Comparison of ENCODE assay signal across 11 cellular contexts in the genomic region with DNA sequence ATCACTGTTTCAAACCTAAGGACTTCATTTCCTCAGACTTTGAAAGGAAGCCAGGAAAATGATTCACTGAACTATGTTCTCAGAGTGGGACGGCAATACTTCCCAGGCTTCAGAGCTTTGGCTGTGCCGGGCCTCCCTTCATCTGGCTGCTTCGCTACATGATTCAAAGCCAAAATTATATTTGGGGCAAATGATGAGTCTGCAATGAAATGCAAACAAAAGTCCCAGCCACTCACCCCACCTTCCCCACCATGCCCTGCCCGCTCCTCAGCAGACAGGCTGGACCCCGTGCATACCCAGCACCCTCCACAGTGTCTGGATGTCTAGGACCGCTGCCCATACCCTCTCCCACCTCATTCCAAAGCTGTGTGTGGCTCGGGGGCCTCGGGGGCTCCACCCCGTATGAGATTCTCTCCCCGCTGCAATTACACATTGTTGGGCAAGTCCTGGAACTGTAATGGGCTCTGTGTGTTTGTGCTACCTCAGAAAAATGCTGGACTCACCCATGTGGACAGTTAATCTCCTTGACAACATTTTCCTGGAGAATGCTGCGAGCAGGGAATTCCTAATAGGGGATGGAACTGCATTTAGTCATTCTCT. TPM values are rescaled to one million over a fixed set of nuclear protein-coding genes. Genes with fewer than 3 reads are reported as not detected.
DNase-seq lines count a peak whose midpoint lies in the region; ATAC-seq and TF ChIP-seq lines count a peak whose summit lies in the region.
"Had no signal": no experiment of that assay in that cellular context is flagged by ENCODE, and none has a peak within 500 bp of the region (broad histone marks: within the 10 kb centered on the region; RNA-seq: fewer than 3 reads in every experiment).

No MANE protein-coding gene starts in this region.

- H3K36me3 ChIP-seq in mammary epithelial cell (ENCODE audit: insufficient read depth, low read length) (no peaks in the 10 kb centered on the region), neuronal stem cell (replicated peaks in 1 of 2; ENCODE audit: control insufficient read depth in 2 of 2, insufficient read depth in 2 of 2, low read length in 2 of 2) (no peaks in the 10 kb centered on the region), aorta (ENCODE audit: control insufficient read depth in 1 of 2, insufficient read depth in 2 of 2, low read length in 1 of 2) (no peaks in the 10 kb centered on the region)

- H3K79me1 ChIP-seq in neuronal stem cell (ENCODE audit: low read depth, low read length), result no peaks in the 10 kb centered on the region

- TF ChIP-seq CTCF in MCF 10A (IDR thresholded peaks at IDR 0.05; ENCODE audit: unreplicated experiment) (no peak), mammary epithelial cell (conservative IDR thresholded peaks at IDR 0.05 in 1 of 2, IDR thresholded peaks at IDR 0.05 in 1 of 2; ENCODE audit: extremely low read depth in 1 of 2, insufficient read depth in 1 of 2, low read depth in 1 of 2, low read length in 2 of 2) (no peak), fibroblast of pulmonary artery (IDR thresholded peaks at IDR 0.05; ENCODE audit: low read length, missing control alignments) (no peak)

- H3K4me1 ChIP-seq in mammary epithelial cell (ENCODE audit: insufficient read depth, low read length), result no peaks in the 10 kb centered on the region
- H3K4me1 ChIP-seq in neuronal stem cell (ENCODE audit: control insufficient read depth in 2 of 2, insufficient read depth in 1 of 2, low read depth in 1 of 2, low read length in 2 of 2), result peaks cover 0 to 3% of the 10 kb centered on the region in 2 donors
- H3K4me1 ChIP-seq in aorta (ENCODE audit: control insufficient read depth in 1 of 2, insufficient read depth in 2 of 2, low read length in 2 of 2), result peaks cover 9 to 11% of the 10 kb centered on the region in 2 donors

- in situ Hi-C loops in mammary epithelial cell (cut with MboI; ENCODE audit: low sequenced_read_pairs in 2 of 2), result no loop called here

- H3K4me3 ChIP-seq in mammary epithelial cell (replicated peaks in 1 of 3; ENCODE audit: insufficient read depth in 1 of 3, low read depth in 2 of 3, low read length in 3 of 3) (no peak overlapping the region), fibroblast of pulmonary artery (replicated peaks; ENCODE audit: low read depth, low read length) (peak overlapping the region; percentile 27), neuronal stem cell (ENCODE audit: low read length in 2 of 2) (peak overlapping the region in 1 of 2 donors; percentile 28), aorta (ENCODE audit: low read length in 2 of 2) (no peak overlapping the region)
- H3K4me3 ChIP-seq: GM12878 had no signal

- H3K9me3 ChIP-seq in mammary epithelial cell (replicated peaks; ENCODE audit: insufficient read depth, low read length) (peaks cover 33% of the 10 kb centered on the region), neuronal stem cell (replicated peaks in 1 of 2; ENCODE audit: control insufficient read depth in 2 of 2, insufficient read depth in 1 of 2, low read depth in 1 of 2, low read length in 2 of 2) (no peaks in the 10 kb centered on the region), aorta (ENCODE audit: control insufficient read depth, low read length) (no peaks in the 10 kb centered on the region)

- H3K27ac Mint-ChIP-seq in MCF 10A (ENCODE audit: low read depth, unreplicated experiment), result no peak overlapping the region

- CTCF ChIA-PET in MCF 10A (lab: Yijun Ruan, JAX), result no interaction called here
- CTCF ChIA-PET in mammary epithelial cell (lab: Charles Lee; ENCODE audit: low non-redundant PET), result no interaction called here

- H3K14ac ChIP-seq in neuronal stem cell (ENCODE audit: low read length), result no peak overlapping the region

- H3K27me3 ChIP-seq in mammary epithelial cell (ENCODE audit: insufficient read depth, low read length) (no peaks in the 10 kb centered on the region), neuronal stem cell (ENCODE audit: control insufficient read depth in 3 of 3, insufficient read depth in 3 of 3, low read depth in 1 of 3, low read length in 3 of 3) (no peaks in the 10 kb centered on the region), aorta (ENCODE audit: control insufficient read depth in 1 of 2, insufficient read depth in 2 of 2, low read length in 1 of 2) (no peaks in the 10 kb centered on the region)

- BruUV-seq in MCF 10A (replicated peaks; lab: Mats Ljungman, UMichigan), result no TSS peak
- BruUV-seq in mammary epithelial cell (replicated peaks; lab: Mats Ljungman, UMichigan), result no TSS peak

- no peak overlapping the region for H2BK12ac ChIP-seq in neuronal stem cell (ENCODE audit: low read length)

- H4K8ac ChIP-seq in neuronal stem cell (ENCODE audit: low read depth, low read length), result no peak overlapping the region

- peak overlapping the region; percentile 23 for H3K18ac ChIP-seq in neuronal stem cell (ENCODE audit: low read length)

- H2AFZ ChIP-seq in mammary epithelial cell (ENCODE audit: low read depth, low read length) (no peak overlapping the region), neuronal stem cell (ENCODE audit: low read length) (no peak overlapping the region)

- no peak overlapping the region for H3K23ac ChIP-seq in neuronal stem cell (ENCODE audit: low read depth, low read length, poor library complexity)

- no peak overlapping the region for H3K9ac ChIP-seq in mammary epithelial cell (ENCODE audit: insufficient read depth, low read length)
- H3K9ac ChIP-seq in neuronal stem cell (ENCODE audit: low read depth, low read length, poor library complexity), result no peak overlapping the region

- H4K91ac ChIP-seq in neuronal stem cell (ENCODE audit: low read depth, low read length, poor library complexity), result no peak overlapping the region

- no peak overlapping the region for H3K4ac ChIP-seq in neuronal stem cell (ENCODE audit: low read length)

- H3K36me3 Mint-ChIP-seq in MCF 10A (ENCODE audit: insufficient read depth, unreplicated experiment), result no peaks in the 10 kb centered on the region

- no peaks in the 10 kb centered on the region for H3K27me3 Mint-ChIP-seq in MCF 10A (ENCODE audit: insufficient read depth, unreplicated experiment)

- no peak overlapping the region for H2BK120ac ChIP-seq in neuronal stem cell (ENCODE audit: low read depth, low read length)

- dilution Hi-C loops in mammary epithelial cell (cut with HindIII; ENCODE audit: low sequenced_read_pairs), result no loop called here

- H2BK15ac ChIP-seq in neuronal stem cell (ENCODE audit: low read length), result no peak overlapping the region

- H3K4me2 ChIP-seq in mammary epithelial cell (ENCODE audit: insufficient read depth, low read depth, low read length) (no peak overlapping the region), neuronal stem cell (ENCODE audit: insufficient read depth, low read length, poor library complexity, severe bottlenecking) (no peak overlapping the region)

- intact Hi-C loops in MCF 10A (cut with micrococcal nuclease), result no loop called here
- intact Hi-C loops in mammary epithelial cell (cut with micrococcal nuclease), result no loop called here
- intact Hi-C loops in aorta (cut with DNase I), result loop anchor here (2.0 to 5.0 kb wide), 3 partner anchors 18 to 109 kb away; no protein-coding TSS in a partner anchor

- WGBS in mammary epithelial cell (ENCODE audit: low coverage, missing lambda C conversion rate), result 5% methylated on average over 11 of the region's 11 CpGs
- WGBS in neuronal stem cell (ENCODE audit: extremely low coverage in 2 of 2, insufficient read length in 2 of 2, insufficient replicate concordance in 1 of 2), 2 donors, result no CpG with 5 or more reads among the region's 11 CpGs
- 4% methylated on average over 11 of the region's 11 CpGs for WGBS in aorta, 2 donors

- H3K4me1 Mint-ChIP-seq in MCF 10A (ENCODE audit: insufficient read depth, unreplicated experiment), result no peaks in the 10 kb centered on the region

- POLR2A ChIA-PET in MCF 10A (lab: Yijun Ruan, JAX), result no interaction called here

- peak; percentile 90 for ATAC-seq in aorta (ENCODE audit: low FRiP score)
- ATAC-seq: GM12878 had no signal

- H4K20me1 ChIP-seq in mammary epithelial cell (ENCODE audit: insufficient read depth, low read length), result no peaks in the 10 kb centered on the region

- H3K4me3 Mint-ChIP-seq in MCF 10A (ENCODE audit: unreplicated experiment), result peak overlapping the region; percentile 12

- no peaks in the 10 kb centered on the region for H3K79me2 ChIP-seq in mammary epithelial cell (ENCODE audit: insufficient read depth, low read length)

- H3K27ac ChIP-seq in mammary epithelial cell (ENCODE audit: insufficient read depth, low read depth, low read length) (no peak overlapping the region), neuronal stem cell (replicated peaks; ENCODE audit: low read length) (no peak overlapping the region), aorta (ENCODE audit: low read depth in 1 of 2, low read length in 2 of 2) (peak overlapping the region; percentile 34 to 98), caudate nucleus (ENCODE audit: low read depth, low read length) (no peak overlapping the region)

- peaks cover 54% of the 10 kb centered on the region for H3K9me3 Mint-ChIP-seq in MCF 10A (ENCODE audit: unreplicated experiment)

- H2AK5ac ChIP-seq in neuronal stem cell (ENCODE audit: low read depth, low read length), result no peak overlapping the region

- DNase-seq in MCF 10A (ENCODE audit: unreplicated experiment), result peak; percentile 1
- no peak for DNase-seq in mammary epithelial cell
- DNase-seq in fibroblast of pulmonary artery (ENCODE audit: low read depth), result peak; percentile 85
- DNase-seq in neuronal stem cell (ENCODE audit: low spot score), result no peak
- DNase-seq in aorta, result peak; percentile 88 to 93
- DNase-seq in NCI-H1694 treated with DMSO at 0.1 percent for 48 hours (lab: John Stamatoyannopoulos, UW), result no peak
- DNase-seq in caudate nucleus (lab: John Stamatoyannopoulos, UW), result no peak
- DNase-seq in NK-92 treated with Interleukin-12 subunit alpha and Interleukin-12 subunit beta, amount 100 ng/mL, for 24 hours (lab: John Stamatoyannopoulos, UW), result no peak
- DNase-seq: activated gamma-delta T cell treated with Interleukin-2 at 50 U/mL for 16 hours, T1000 had no signal

- no peak overlapping the region for H2BK5ac ChIP-seq in neuronal stem cell (ENCODE audit: low read length)

RNA-seq across cellular contexts. Expression of a gene that starts 32.2 kb away (rescaled TPM):
- total RNA-seq in MCF 10A (2022) (not detected in 2 replicates), mammary epithelial cell (1 to 10 TPM in 1 of 2 donors, not detected in 1; 6.5 TPM), aorta (10 to 100 TPM; 19.9 to 55.0 TPM)
- polyA plus RNA-seq in mammary epithelial cell (not detected), aorta (10 to 100 TPM in 1 of 2 donors, 1 to 10 TPM in 1; 3.6 to 24.4 TPM)
- polyA minus RNA-seq in mammary epithelial cell, result not detected
- polyA plus RNA-seq in neuronal stem cell (2013, experiment 1 of 2), result 0.68 TPM
- 0.68 TPM for polyA plus RNA-seq in neuronal stem cell (2013, experiment 2 of 2)

Comparison
In these comparisons a context has a peak if more than half of its experiments do, and no peak if none do; other contexts are left out.
1. DNase-seq: peak in MCF 10A (single experiment), fibroblast of pulmonary artery (single experiment) and aorta (2 of 2); none in mammary epithelial cell (single experiment), neuronal stem cell (single experiment), NCI-H1694 treated with DMSO at 0.1 percent for 48 hours (single experiment), caudate nucleus (0 of 61) and NK-92 treated with Interleukin-12 subunit alpha and Interleukin-12 subunit beta, amount 100 ng/mL, for 24 hours (single experiment).
2. H3K27ac ChIP-seq: peak in aorta (2 of 2); none in mammary epithelial cell (single experiment), neuronal stem cell (single experiment) and caudate nucleus (single experiment).
3. intact Hi-C loops: an anchor here in aorta (2.0 to 5.0 kb wide); none called in MCF 10A and mammary epithelial cell.